Comparison of ENCODE assay signal across 14 cellular contexts in the genomic region with DNA sequence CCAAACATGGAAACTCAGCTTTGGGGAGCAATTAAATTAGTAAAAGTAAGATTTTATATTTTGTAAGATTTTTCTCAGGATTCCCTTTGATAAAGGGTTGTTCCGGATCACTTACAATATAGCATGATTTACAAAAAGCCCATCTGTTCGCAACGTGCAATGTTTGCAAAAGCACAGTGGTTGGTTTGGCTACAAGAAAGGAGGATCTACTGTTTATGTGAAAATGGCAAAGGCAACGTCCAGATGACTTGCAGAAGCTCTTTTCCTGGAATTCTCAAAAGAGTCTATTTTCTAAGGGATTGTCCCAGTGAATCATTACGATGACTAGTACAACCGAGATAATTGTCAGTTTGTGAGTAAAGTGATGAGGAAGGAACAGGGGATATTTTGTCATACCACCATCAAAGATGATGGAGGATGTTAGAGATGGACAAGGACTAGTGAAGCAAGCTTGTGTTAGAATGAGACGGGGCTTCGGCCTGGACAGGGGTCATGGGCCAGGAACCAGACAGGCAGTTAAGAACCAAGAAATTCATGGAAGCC.
"Had no signal": no experiment of that assay in that cellular context is flagged by ENCODE, and none has a peak within 500 bp of the region (broad histone marks: within the 10 kb centered on the region; RNA-seq: fewer than 3 reads in every experiment).

No MANE protein-coding gene starts in this region.

- H3K9me3 ChIP-seq: colonic mucosa, esophagus squamous epithelium, left ventricle myocardium inferior had no signal

- H3K4me1 ChIP-seq: colonic mucosa, esophagus squamous epithelium had no signal

- H3K27ac ChIP-seq: colonic mucosa, esophagus squamous epithelium, left ventricle myocardium inferior had no signal

- H3K4me3 ChIP-seq: colonic mucosa, esophagus squamous epithelium, left ventricle myocardium inferior had no signal

- DNase-seq: activated CD4-positive, alpha-beta memory T cell treated with anti-CD3 and anti-CD28 coated beads for 36 hours; activated CD4-positive, alpha-beta T cell treated with anti-CD3 and anti-CD28 coated beads for 36 hours; activated effector memory CD4-positive, alpha-beta T cell treated with anti-CD3 and anti-CD28 coated beads, Interleukin-2, amount 50 U/mL, for 16 hours; activated T-cell treated with anti-CD3 and anti-CD28 coated beads, Interleukin-2, amount 50 U/mL, for 4 hours; amniotic stem cell; colonic mucosa; esophagus squamous epithelium; foreskin melanocyte; left ventricle myocardium inferior; posterior cingulate gyrus; stimulated activated CD4-positive, alpha-beta T cell treated with anti-CD3 and anti-CD28 coated beads, Interleukin-2, amount 100 ng/mL, for 48 hours had no signal

- H3K27me3 ChIP-seq: colonic mucosa had no signal

- H3K36me3 ChIP-seq: colonic mucosa, esophagus squamous epithelium, left ventricle myocardium inferior had no signal

- ATAC-seq: activated CD4-positive, alpha-beta T cell treated with anti-CD3 and anti-CD28 coated beads for 36 hours; activated naive CD4-positive, alpha-beta T cell treated with anti-CD3 and anti-CD28 coated beads, Interleukin-2, amount 50 U/mL, for 72 hours; activated T-cell treated with anti-CD3 and anti-CD28 coated beads, Interleukin-2, amount 50 U/mL, for 4 hours; natural killer cell treated with Interleukin-12 subunit alpha and Interleukin-12 subunit beta and Interleukin-15 and Interleukin-18, amount 100 ng/mL, for 72 hours; stimulated activated memory B cell treated with anti-CD40 and anti-IgM and Interleukin-4, amounts not matched to agents 10 μg/mL and 1 μg/mL and 100 μg/mL, for 72 hours had no signal
